Comparison of ENCODE assay signal across 21 cellular contexts in the genomic region with DNA sequence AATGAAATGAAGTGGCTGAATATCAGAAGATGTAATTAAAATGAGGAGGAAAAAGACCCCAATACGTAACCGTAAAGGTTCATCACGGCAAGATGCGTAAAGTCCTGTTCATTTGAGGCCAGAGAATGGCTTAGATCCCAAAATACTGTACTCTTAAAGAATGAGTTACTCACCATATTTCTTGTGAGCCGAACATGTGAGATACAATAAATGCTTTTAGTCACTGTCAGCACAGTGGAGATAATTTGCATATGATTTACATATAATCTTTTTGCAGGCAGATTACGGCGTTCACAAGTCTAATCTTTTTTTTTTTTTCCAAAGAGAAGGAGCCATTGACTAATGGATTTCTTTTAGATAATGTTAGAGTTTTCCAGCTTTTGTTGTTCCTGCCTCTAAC. TPM values are rescaled to one million over a fixed set of nuclear protein-coding genes. Genes with fewer than 3 reads are reported as not detected.
"Had no signal": no experiment of that assay in that cellular context is flagged by ENCODE, and none has a peak within 500 bp of the region (broad histone marks: within the 10 kb centered on the region; RNA-seq: fewer than 3 reads in every experiment).

No MANE protein-coding gene starts in this region.

- DNase-seq: IMR-90, Karpas-422, KG1, MG63, NCI-H1092 treated with DMSO at 0.1 percent for 48 hours, NCI-H1436, NCI-H187, NCI-H2029, NCI-H2081 treated with DMSO at 0.1 percent for 48 hours, NCI-H2171, NCI-H226, NCI-H446 treated with DMSO at 0.1 percent for 48 hours, NCI-H510A treated with DMSO at 0.1 percent for 48 hours, NCI-H69, NCI-H774, Right ventricle myocardium superior, RPMI8226, SIG-M5, SK-N-SH, SW 1271, T-cell had no signal

- ATAC-seq: T-cell had no signal

- H3K4me3 Mint-ChIP-seq: T-cell had no signal

- H3K27ac Mint-ChIP-seq: T-cell had no signal

- H3K36me3 Mint-ChIP-seq: T-cell had no signal

- H3K9me3 Mint-ChIP-seq: T-cell had no signal

- H3K4me1 Mint-ChIP-seq: T-cell had no signal

RNA-seq across cellular contexts. Expression of a gene that starts 28.4 kb away (rescaled TPM):
- polyA plus RNA-seq: IMR-90, SK-N-SH had no signal
